Comparison of ENCODE assay signal across 9 cellular contexts in the genomic region with DNA sequence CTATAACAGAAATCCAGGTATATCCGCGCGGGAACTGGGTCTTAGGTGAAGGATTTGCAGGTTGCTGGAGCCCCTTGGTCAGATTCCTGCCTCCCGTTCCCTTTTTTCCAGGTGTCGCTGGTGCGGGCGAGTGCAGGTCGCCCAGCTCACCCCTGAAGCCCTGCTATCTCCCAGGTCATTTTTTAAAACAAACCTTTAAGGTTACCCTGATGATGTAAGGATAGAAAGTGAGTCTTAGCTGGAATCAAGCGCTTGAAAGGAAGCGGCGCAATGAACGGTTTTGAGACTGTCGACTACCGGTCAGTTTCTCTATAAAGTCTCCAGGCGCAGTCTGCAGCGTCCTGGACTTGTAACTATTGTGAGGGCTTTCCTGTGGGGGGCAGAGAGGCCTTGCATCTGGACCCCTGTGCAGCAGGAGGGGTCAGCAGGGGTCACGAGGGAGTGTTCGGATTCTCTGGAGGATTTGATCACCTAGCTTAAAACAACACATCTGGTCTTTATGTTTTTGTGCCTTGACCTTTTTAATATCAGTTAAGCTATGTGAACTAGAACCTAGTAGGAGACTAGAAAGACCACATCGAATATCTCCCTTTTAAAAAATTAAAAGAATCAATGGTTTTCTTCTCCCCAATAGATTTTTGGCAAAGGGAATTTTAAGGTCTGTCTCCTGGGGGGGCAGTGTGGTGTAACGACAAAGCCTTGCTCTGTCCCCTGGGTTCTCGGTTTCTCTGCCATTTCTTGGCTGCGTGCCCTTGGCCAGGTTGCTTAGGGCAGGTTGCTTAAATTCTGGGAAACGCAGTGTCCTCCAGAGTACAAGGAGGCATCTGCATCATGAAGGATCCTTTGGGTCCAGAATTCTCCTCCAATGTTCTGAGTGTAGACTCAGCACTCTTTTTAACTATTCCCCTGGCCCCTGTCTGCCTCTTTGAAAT. TPM values are rescaled to one million over a fixed set of nuclear protein-coding genes. Genes with fewer than 3 reads are reported as not detected.
DNase-seq lines count a peak whose midpoint lies in the region; FAIRE-seq and TF ChIP-seq lines count a peak whose summit lies in the region.
"Had no signal": no experiment of that assay in that cellular context is flagged by ENCODE, and none has a peak within 500 bp of the region (broad histone marks: within the 10 kb centered on the region; RNA-seq: fewer than 3 reads in every experiment).

No MANE protein-coding gene starts in this region.

- H3K4me2 ChIP-seq in keratinocyte (ENCODE audit: control insufficient read depth, extremely low read depth, insufficient read depth, low read depth, low read length) = peak overlapping the region; percentile 95

- H4K20me1 ChIP-seq in keratinocyte (ENCODE audit: control insufficient read depth, extremely low read depth, insufficient read depth, low read length) = no peaks in the 10 kb centered on the region

- peak; percentile 34 for FAIRE-seq in keratinocyte (lab: Jason Lieb, UNC)
- FAIRE-seq: colon had no signal

- no peaks in the 10 kb centered on the region for H3K9me3 ChIP-seq in HAP-1
- H3K9me3 ChIP-seq in keratinocyte (ENCODE audit: control insufficient read depth, low read depth, low read length) = no peaks in the 10 kb centered on the region
- H3K9me3 ChIP-seq in stomach smooth muscle (ENCODE audit: control insufficient read depth in 2 of 2, low read length in 2 of 2) = no peaks in the 10 kb centered on the region
- H3K9me3 ChIP-seq in SJCRH30 (replicated peaks) = no peaks in the 10 kb centered on the region

- H3K27ac ChIP-seq in keratinocyte (ENCODE audit: control insufficient read depth, insufficient read depth, low read length) (no peak overlapping the region), stomach smooth muscle (ENCODE audit: low read length) (no peak overlapping the region), SJCRH30 (no peak overlapping the region)

- H3K27me3 ChIP-seq in HAP-1 (ENCODE audit: low read depth) (0 out of 2 replicates have a peak, but pooled peaks cover 2% of the 10 kb centered on the region), keratinocyte (ENCODE audit: control insufficient read depth, extremely low read depth, insufficient read depth, low read length) (peaks cover 40% of the 10 kb centered on the region), stomach smooth muscle (ENCODE audit: control insufficient read depth in 1 of 2, insufficient read depth in 2 of 2, low read length in 2 of 2) (peaks cover 28 to 29% of the 10 kb centered on the region in 2 donors), SJCRH30 (peaks cover 18% of the 10 kb centered on the region; the same call in 1 of the 2 replicates)

- no peaks in the 10 kb centered on the region for H3K79me2 ChIP-seq in keratinocyte (ENCODE audit: control insufficient read depth, insufficient read depth, low read length)

- H3K36me3 ChIP-seq in HAP-1 (replicated peaks) = no peaks in the 10 kb centered on the region
- no peaks in the 10 kb centered on the region for H3K36me3 ChIP-seq in keratinocyte (ENCODE audit: control insufficient read depth in 2 of 2, extremely low read depth in 1 of 2, insufficient read depth in 2 of 2, low read length in 2 of 2)
- no peaks in the 10 kb centered on the region for H3K36me3 ChIP-seq in stomach smooth muscle (ENCODE audit: control insufficient read depth in 2 of 2, insufficient read depth in 2 of 2, low read length in 2 of 2)
- no peaks in the 10 kb centered on the region for H3K36me3 ChIP-seq in SJCRH30

- no peak overlapping the region for H2AFZ ChIP-seq in keratinocyte (ENCODE audit: control insufficient read depth, low read length)

- H3K9ac ChIP-seq in keratinocyte (ENCODE audit: control insufficient read depth, extremely low read depth, insufficient read depth, low read length) (peak overlapping the region; percentile 18), stomach smooth muscle (ENCODE audit: low read length in 2 of 2) (peak overlapping the region in 1 of 2 donors; percentile 19)

- in situ Hi-C loops in ACHN (cut with HindIII; ENCODE audit: low pct_ligation_motif_present, low pct_unique_long_range_greater_than_20kb, low sequenced_read_pairs) = no loop called here
- in situ Hi-C loops in HAP-1 (cut with MboI; ENCODE audit: low sequenced_read_pairs) = no loop called here

- no peaks in the 10 kb centered on the region for H3K9me1 ChIP-seq in keratinocyte (ENCODE audit: control insufficient read depth, extremely low read depth, insufficient read depth, low read length)

- H3K4me1 ChIP-seq in HAP-1 (peaks cover 6% of the 10 kb centered on the region), keratinocyte (ENCODE audit: control insufficient read depth, extremely low read depth, insufficient read depth, low read length) (peaks cover 37% of the 10 kb centered on the region), stomach smooth muscle (ENCODE audit: control insufficient read depth, insufficient read depth, low read length) (peaks cover 25% of the 10 kb centered on the region), SJCRH30 (no peaks in the 10 kb centered on the region)

- no peak for TF ChIP-seq CTCF in keratinocyte (optimal IDR thresholded peaks at IDR 0.05 in 1 of 3, IDR thresholded peaks at IDR 0.05 in 1 of 3, conservative IDR thresholded peaks at IDR 0.05 in 1 of 3; ENCODE audit: extremely low read depth in 1 of 3, insufficient read depth in 2 of 3, low read length in 3 of 3)

- dilution Hi-C loops in keratinocyte (cut with MboI; ENCODE audit: extremely low pct_ligation_motif_present, low sequenced_read_pairs) = no loop called here

- DNase-seq in ACHN (peak; percentile 20), HAP-1 (ENCODE audit: low spot score in 2 of 2) (peak in 1 of 2 experiments; percentile 34), amniotic epithelial cell (ENCODE audit: low read depth) (peak; percentile 3), keratinocyte (ENCODE audit: low read depth, low spot score) (no peak), CD1c-positive myeloid dendritic cell (ENCODE audit: extremely low spot score) (no peak), NK-92 (lab: John Stamatoyannopoulos, UW; ENCODE audit: unreplicated experiment) (no peak), SJCRH30 (no peak)

- H3K4me3 ChIP-seq in HAP-1 (peak overlapping the region; percentile 54), keratinocyte (ENCODE audit: control insufficient read depth in 2 of 3, extremely low read depth in 1 of 3, insufficient read depth in 2 of 3, low read depth in 1 of 3, low read length in 3 of 3) (peak overlapping the region in 2 of 3 experiments; percentile 65 to 68), stomach smooth muscle (ENCODE audit: low read length in 2 of 2) (peak overlapping the region; percentile 52 to 75), SJCRH30 (no peak overlapping the region)

RNA-seq across cellular contexts. Expression of a gene that starts 1.7 kb away (rescaled TPM):
- 0.01 to 0.03 TPM (median 0.01 TPM) in 3 replicates for polyA plus RNA-seq in keratinocyte
- polyA plus RNA-seq in keratinocyte (2011; ENCODE audit: low read depth) = 0.07 TPM
- 0.02 and 0.03 TPM in 2 replicates for polyA plus RNA-seq in keratinocyte (2011; cell fraction: cytosol; rRNA removed)
- 0.05 TPM in 1 of 2 replicates, not detected in the other for polyA plus RNA-seq in keratinocyte (2011; cell fraction: nucleus; rRNA removed)
- polyA plus RNA-seq in keratinocyte (2012; ENCODE audit: low replicate concordance) = not detected in 2 replicates
- not detected in 3 replicates for polyA minus RNA-seq in keratinocyte
- polyA minus RNA-seq in keratinocyte (2011; cell fraction: cytosol; rRNA and poly(A)+ RNA removed) = not detected
- polyA minus RNA-seq in keratinocyte (2011; cell fraction: nucleus; rRNA and poly(A)+ RNA removed) = not detected in 2 replicates
- 0.12 and 0.18 TPM in 2 replicates for total RNA-seq in SJCRH30 (2014; rRNA removed; shearing (Covaris generic))

Comparison
In these comparisons a context has a peak if more than half of its experiments do, and no peak if none do; other contexts are left out.
1. DNase-seq: peak in ACHN (single experiment) and amniotic epithelial cell (single experiment); none in keratinocyte (single experiment), CD1c-positive myeloid dendritic cell (single experiment), NK-92 (single experiment) and SJCRH30 (0 of 2).